ENCODE assay signal across 17 cellular contexts in genomic region chr1:233668146-233668724, GRCh38. TPM values are rescaled to one million over a fixed set of nuclear protein-coding genes. Genes with fewer than 3 reads are reported as not detected.
A peak's percentile ranks its signal among the peaks of the same experiment; 100 is the strongest.
DNase-seq lines count a peak whose midpoint lies in the region; ATAC-seq and TF ChIP-seq lines count a peak whose summit lies in the region.
"Had no signal": no experiment of that assay in that cellular context is flagged by ENCODE, and none has a peak within 500 bp of the region (broad histone marks: within the 10 kb centered on the region; RNA-seq: fewer than 3 reads in every experiment).

No MANE protein-coding gene starts in this region.

- H3K4me1 ChIP-seq in breast epithelium, result no peaks in the 10 kb centered on the region
- H3K4me1 ChIP-seq in uterus, result peaks cover 0 to 6% of the 10 kb centered on the region in 2 donors

- ATAC-seq in GM21381 (IDR thresholded peaks at IDR 0.05; ENCODE audit: unreplicated experiment) (no peak), HG02642 (IDR thresholded peaks at IDR 0.05; ENCODE audit: poor library complexity, unreplicated experiment) (no peak)
- ATAC-seq: activated naive CD8-positive, alpha-beta T cell treated with anti-CD3 and anti-CD28 coated beads, Interleukin-2, amount 50 U/mL, for 24 hours had no signal

- H3K4me3 Mint-ChIP-seq in MCF 10A (ENCODE audit: unreplicated experiment) (no peak overlapping the region), brain (peak overlapping the region in 1 of 5 experiments; percentile 37)
- H3K4me3 Mint-ChIP-seq: activated naive CD8-positive, alpha-beta T cell treated with anti-CD3 and anti-CD28 coated beads, Interleukin-2, amount 50 U/mL, for 24 hours; activated T-cell treated with anti-CD3 and anti-CD28 coated beads, Interleukin-2, amount 50 U/mL, for 24 hours had no signal

- H3K4me1 Mint-ChIP-seq in MCF 10A (ENCODE audit: insufficient read depth, unreplicated experiment), result peaks cover 26% of the 10 kb centered on the region
- peaks cover 9% of the 10 kb centered on the region for H3K4me1 Mint-ChIP-seq in brain
- H3K4me1 Mint-ChIP-seq: activated naive CD8-positive, alpha-beta T cell treated with anti-CD3 and anti-CD28 coated beads, Interleukin-2, amount 50 U/mL, for 24 hours had no signal

- POLR2A ChIA-PET in MCF 10A (lab: Yijun Ruan, JAX), result interaction anchor here (0.6 to 2.2 kb wide), 14 partner anchors 8 to 705 kb away, joined by 3 to 9 read pairs (median 4); partner anchors contain the start of gene COA6

- BruUV-seq in MCF 10A (replicated peaks; lab: Mats Ljungman, UMichigan), result no TSS peak

- H3K4me3 ChIP-seq in breast epithelium, result no peak overlapping the region
- H3K4me3 ChIP-seq in foreskin fibroblast (ENCODE audit: low read depth in 1 of 2, low read length in 2 of 2), result no peak overlapping the region
- H3K4me3 ChIP-seq in uterus, result no peak overlapping the region

- CTCF ChIA-PET in MCF 10A (lab: Yijun Ruan, JAX), result interaction anchor here (0.6 to 3.6 kb wide), 6 partner anchors 9 to 268 kb away, joined by 3 to 14 read pairs (median 4); no protein-coding TSS in a partner anchor

- TF ChIP-seq POLR2A in breast epithelium (IDR thresholded peaks at IDR 0.05) (no peak), uterus (IDR thresholded peaks at IDR 0.05) (no peak)

- H3K27ac Mint-ChIP-seq in MCF 10A (ENCODE audit: low read depth, unreplicated experiment) (peak overlapping the region; percentile 92), brain (peak overlapping the region in 3 of 5 experiments; percentile 71 to 85 (median 73))
- H3K27ac Mint-ChIP-seq: activated naive CD8-positive, alpha-beta T cell treated with anti-CD3 and anti-CD28 coated beads, Interleukin-2, amount 50 U/mL, for 24 hours; activated T-cell treated with anti-CD3 and anti-CD28 coated beads, Interleukin-2, amount 50 U/mL, for 24 hours had no signal

- H3K36me3 ChIP-seq in breast epithelium (no peaks in the 10 kb centered on the region), uterus (no peaks in the 10 kb centered on the region)

- H3K9me3 ChIP-seq in breast epithelium (no peaks in the 10 kb centered on the region), uterus (no peaks in the 10 kb centered on the region)

- H3K27me3 Mint-ChIP-seq in MCF 10A (ENCODE audit: insufficient read depth, unreplicated experiment), result no peaks in the 10 kb centered on the region
- peaks cover 3% of the 10 kb centered on the region for H3K27me3 Mint-ChIP-seq in brain

- peaks cover 27% of the 10 kb centered on the region for H3K36me3 Mint-ChIP-seq in MCF 10A (ENCODE audit: insufficient read depth, unreplicated experiment)
- no peaks in the 10 kb centered on the region for H3K36me3 Mint-ChIP-seq in brain

- H3K9me3 Mint-ChIP-seq in MCF 10A (ENCODE audit: unreplicated experiment), result no peaks in the 10 kb centered on the region
- H3K9me3 Mint-ChIP-seq in brain, result peaks cover 0 to 6% (median 0%) of the 10 kb centered on the region in 5 experiments
- H3K9me3 Mint-ChIP-seq: activated naive CD8-positive, alpha-beta T cell treated with anti-CD3 and anti-CD28 coated beads, Interleukin-2, amount 50 U/mL, for 24 hours had no signal

- H3K27me3 ChIP-seq in breast epithelium (no peaks in the 10 kb centered on the region), uterus (no peaks in the 10 kb centered on the region)

- intact Hi-C loops in MCF 10A (cut with micrococcal nuclease) (loop anchor here (2.0 kb wide), 1 partner anchor 53 kb away; the partner anchor contains the start of gene KCNK1), breast epithelium (cut with DNase I; ENCODE audit: low total_unique reads) (no loop called here), uterus (cut with DNase I; ENCODE audit: low total_unique reads) (no loop called here)

- DNase-seq in MCF 10A (ENCODE audit: unreplicated experiment), result no peak
- DNase-seq in breast epithelium (ENCODE audit: low spot score in 2 of 2), result no peak
- DNase-seq in foreskin fibroblast, result peak; percentile 8 to 36
- no peak for DNase-seq in uterus
- no peak for DNase-seq in iPS-NIHi7 (ENCODE audit: extremely low spot score)
- DNase-seq: activated CD4-positive, alpha-beta T cell treated with anti-CD3 and anti-CD28 coated beads for 48 hours; activated naive CD8-positive, alpha-beta T cell treated with anti-CD3 and anti-CD28 coated beads, Interleukin-2, amount 50 U/mL, for 24 hours; activated T-cell treated with anti-CD3 and anti-CD28 coated beads, Interleukin-2, amount 50 U/mL, for 24 hours; foreskin melanocyte; mesendoderm; NCI-H187 treated with DMSO at 0.1 percent for 48 hours; SHP77; stimulated activated naive CD4-positive, alpha-beta T cell; T-helper 9 cell had no signal

- no peak overlapping the region for H3K27ac ChIP-seq in breast epithelium
- H3K27ac ChIP-seq in uterus, result peak overlapping the region; percentile 45 to 61

- no peak for TF ChIP-seq CTCF in MCF 10A (IDR thresholded peaks at IDR 0.05; ENCODE audit: unreplicated experiment)
- no peak for TF ChIP-seq CTCF in breast epithelium (IDR thresholded peaks at IDR 0.05)
- no peak for TF ChIP-seq CTCF in brain (conservative IDR thresholded peaks at IDR 0.05)
- TF ChIP-seq CTCF in foreskin fibroblast (IDR thresholded peaks at IDR 0.05; ENCODE audit: low read depth, low read length), result no peak
- TF ChIP-seq CTCF in uterus (IDR thresholded peaks at IDR 0.05), result no peak

RNA-seq across cellular contexts. Expression of gene KCNK1, which starts 54.3 kb away (rescaled TPM):
- total RNA-seq in MCF 10A (2022), result 24.3 and 41.3 TPM in 2 replicates
- total RNA-seq in breast epithelium, result 1 to 10 TPM in 2 of 3 donors, under 1 TPM in 1; 0.96 to 9.1 (median 5.2) TPM
- 31.4 TPM for polyA plus RNA-seq in brain (ENCODE audit: insufficient read depth, low read depth, low replicate concordance)
- 10 to 100 TPM in 2 of 4 donors, 1 to 10 TPM in 2; 1.0 to 17.1 (median 7.9) TPM for total RNA-seq in uterus

Comparison
In these comparisons a context has a peak if more than half of its experiments do, and no peak if none do; other contexts are left out.
1. DNase-seq: peak in foreskin fibroblast (2 of 2); none in MCF 10A (single experiment), breast epithelium (0 of 2), uterus (0 of 2) and iPS-NIHi7 (single experiment).
2. H3K27ac ChIP-seq: peak in uterus (2 of 2); none in breast epithelium (0 of 2).